ENCODE assay signal across 8 cellular contexts in the genomic region with DNA sequence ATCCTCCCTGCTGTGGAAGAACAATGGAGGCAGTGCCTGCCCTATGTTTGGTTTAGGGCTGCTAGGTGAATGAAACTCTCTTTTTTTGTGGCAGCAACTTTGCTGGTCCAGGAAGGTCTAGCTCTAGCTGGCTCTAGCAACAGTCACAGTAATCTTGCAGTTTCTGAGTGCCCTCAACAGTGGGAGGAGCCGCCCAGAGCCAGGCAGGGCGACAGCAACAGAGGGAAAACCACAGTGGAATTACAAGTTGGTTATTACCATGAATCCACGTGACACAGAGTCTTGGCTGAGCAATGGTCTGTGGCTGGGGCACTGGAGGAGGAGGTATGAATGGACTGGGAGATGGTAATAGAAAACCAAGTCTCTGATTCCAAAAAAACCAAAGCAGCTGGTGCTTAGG. TPM values are rescaled to one million over a fixed set of nuclear protein-coding genes. Genes with fewer than 3 reads are reported as not detected.
DNase-seq lines count a peak whose midpoint lies in the region; ATAC-seq and TF ChIP-seq lines count a peak whose summit lies in the region.

No MANE protein-coding gene starts in this region.

- H3K4me2 ChIP-seq in SK-N-SH, result peak overlapping the region; percentile 36

- H4K20me1 ChIP-seq in SK-N-SH (ENCODE audit: insufficient read depth), result peaks cover 47% of the 10 kb centered on the region

- peaks cover 11% of the 10 kb centered on the region for H3K27me3 Mint-ChIP-seq in endothelial cell (ENCODE audit: unreplicated experiment)
- no peaks in the 10 kb centered on the region for H3K27me3 Mint-ChIP-seq in naive B cell

- TF ChIP-seq CTCF in SK-N-SH (IDR thresholded peaks at IDR 0.05) (no peak), endothelial cell (IDR thresholded peaks at IDR 0.05; ENCODE audit: unreplicated experiment) (no peak)

- H3K4me1 ChIP-seq in SK-N-SH (ENCODE audit: control insufficient read depth in 1 of 2, insufficient read depth in 2 of 2, low read depth in 1 of 2, low read length in 1 of 2), result peaks cover 17 to 29% of the 10 kb centered on the region in 2 experiments; a peak in 3 of 4 replicates

- peaks cover 6% of the 10 kb centered on the region for H3F3A ChIP-seq in SK-N-SH (replicated peaks; ENCODE audit: insufficient read depth)

- no peak overlapping the region for H2AFZ ChIP-seq in SK-N-SH (ENCODE audit: low read depth)

- in situ Hi-C loops in G401 (cut with HindIII; ENCODE audit: low sequenced_read_pairs), result no loop called here

- no peak overlapping the region for H3K4me3 ChIP-seq in SK-N-SH (ENCODE audit: low read depth in 2 of 2, low read length in 1 of 2)

- no peak for TF ChIP-seq RAD21 in SK-N-SH (IDR thresholded peaks at IDR 0.05; ENCODE audit: low read length)

- H3K27ac Mint-ChIP-seq in endothelial cell (ENCODE audit: unreplicated experiment) (peak overlapping the region; percentile 79), naive B cell (peak overlapping the region; percentile 74 to 99 (median 94))

- H3K4me3 Mint-ChIP-seq in endothelial cell (ENCODE audit: unreplicated experiment), result peak overlapping the region; percentile 51
- H3K4me3 Mint-ChIP-seq in naive B cell, result peak overlapping the region; percentile 59 to 93 (median 76)

- H3K79me2 ChIP-seq in SK-N-SH (ENCODE audit: insufficient read depth), result peaks cover 83% of the 10 kb centered on the region

- peaks cover 27 to 40% of the 10 kb centered on the region in 2 experiments for H3K36me3 ChIP-seq in SK-N-SH (replicated peaks in 1 of 2; ENCODE audit: control insufficient read depth in 1 of 2, insufficient read depth in 2 of 2, low read length in 1 of 2)

- H3K27ac ChIP-seq in SK-N-SH (ENCODE audit: low read depth in 2 of 2, low read length in 1 of 2), result peak overlapping the region in 1 of 2 experiments; percentile 25; a peak in 3 of 4 replicates

- no peaks in the 10 kb centered on the region for H3K9me2 ChIP-seq in SK-N-SH

- POLR2A ChIA-PET in SK-N-SH (lab: Yijun Ruan, JAX), result interaction anchor here (0.5 kb wide), 1 partner anchor 13 kb away, joined by 3 read pairs; no protein-coding TSS in a partner anchor

- H3K36me3 Mint-ChIP-seq in endothelial cell (ENCODE audit: low read depth, unreplicated experiment), result peaks cover 31% of the 10 kb centered on the region
- H3K36me3 Mint-ChIP-seq in naive B cell, result peaks cover 0 to 5% of the 10 kb centered on the region in 2 donors

- H3K4me1 Mint-ChIP-seq in endothelial cell (ENCODE audit: unreplicated experiment), result peaks cover 66% of the 10 kb centered on the region
- H3K4me1 Mint-ChIP-seq in naive B cell, result peaks cover 55 to 76% (median 61%) of the 10 kb centered on the region in 3 donors

- no peak for TF ChIP-seq EP300 in SK-N-SH (IDR thresholded peaks at IDR 0.05; ENCODE audit: borderline replicate concordance in 1 of 2, low read depth in 1 of 2, low read length in 1 of 2)

- H3K9me3 ChIP-seq in SK-N-SH, result no peaks in the 10 kb centered on the region

- no peaks in the 10 kb centered on the region for H3K27me3 ChIP-seq in SK-N-SH (ENCODE audit: insufficient read depth)

- peak; percentile 88 for DNase-seq in ELR (ENCODE audit: low read depth)
- no peak for DNase-seq in SK-N-SH
- DNase-seq in endothelial cell (ENCODE audit: low spot score), result no peak
- no peak for DNase-seq in naive B cell
- no peak for DNase-seq in G401 (ENCODE audit: low spot score)
- no peak for DNase-seq in RKO (ENCODE audit: low spot score)

- ATAC-seq in HG03342 (IDR thresholded peaks at IDR 0.05; ENCODE audit: unreplicated experiment) (peak; percentile 22), naive B cell (ENCODE audit: low read depth in 2 of 2) (peak; percentile 36 to 43), GM19395 (IDR thresholded peaks at IDR 0.05; ENCODE audit: unreplicated experiment) (no peak)

- 74% methylated on average over 3 of the region's 3 CpGs for WGBS in SK-N-SH (ENCODE audit: low lambda C conversion rate)

- CTCF ChIA-PET in SK-N-SH (lab: Yijun Ruan, JAX), result interaction anchor here (1.2 to 2.9 kb wide), 5 partner anchors 13 to 273 kb away, joined by 4 to 13 read pairs (median 6); a partner anchor contains a TSS

- H3K9ac ChIP-seq in SK-N-SH, result no peak overlapping the region

- no peaks in the 10 kb centered on the region for H3K9me3 Mint-ChIP-seq in endothelial cell (ENCODE audit: unreplicated experiment)
- H3K9me3 Mint-ChIP-seq in naive B cell, result no peaks in the 10 kb centered on the region

TF ChIP-seq in SK-N-SH, 30 proteins besides CTCF, POLR2A, EP300 and RAD21:
- TF ChIP-seq EZH2phosphoT487 (IDR thresholded peaks at IDR 0.05; ENCODE audit: borderline replicate concordance, low read depth), result no peak
- TF ChIP-seq, protein P1, sequence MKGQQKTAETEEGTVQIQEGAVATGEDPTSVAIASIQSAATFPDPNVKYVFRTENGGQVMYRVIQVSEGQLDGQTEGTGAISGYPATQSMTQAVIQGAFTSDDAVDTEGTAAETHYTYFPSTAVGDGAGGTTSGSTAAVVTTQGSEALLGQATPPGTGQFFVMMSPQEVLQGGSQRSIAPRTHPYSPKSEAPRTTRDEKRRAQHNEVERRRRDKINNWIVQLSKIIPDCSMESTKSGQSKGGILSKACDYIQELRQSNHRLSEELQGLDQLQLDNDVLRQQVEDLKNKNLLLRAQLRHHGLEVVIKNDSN (IDR thresholded peaks at IDR 0.05; ENCODE audit: borderline replicate concordance, low read depth), result peak; percentile 54; the same call in 1 of the 2 replicates

RNA-seq across cellular contexts. Expression of a gene that starts 10.3 kb away (rescaled TPM):
- polyA plus RNA-seq in SK-N-SH (2012; rRNA removed), result 0.03 and 0.05 TPM in 2 replicates
- 0.01 TPM in 2 replicates for polyA plus RNA-seq in SK-N-SH (2012; cell fraction: cytosol; rRNA removed)
- polyA plus RNA-seq in SK-N-SH (2012; cell fraction: nucleus; rRNA removed), result 0.21 and 0.50 TPM in 2 replicates
- not detected for total RNA-seq in endothelial cell (ENCODE audit: unreplicated experiment)
- polyA plus RNA-seq in naive B cell (ENCODE audit: low read depth in 6 of 6), result under 1 TPM in 4 of 6 donors, not detected in 2; 0.17 to 0.37 (median 0.25) TPM
- not detected in 2 replicates for total RNA-seq in G401 (2014; rRNA removed; shearing (Covaris generic))

RNA-seq across cellular contexts. Expression of a gene that starts 11.8 kb away (rescaled TPM):
- polyA plus RNA-seq in SK-N-SH (2012; rRNA removed), result 45.1 and 58.6 TPM in 2 replicates
- polyA plus RNA-seq in SK-N-SH (2012; cell fraction: cytosol; rRNA removed), result 10.6 and 15.2 TPM in 2 replicates
- polyA plus RNA-seq in SK-N-SH (2012; cell fraction: nucleus; rRNA removed), result 429 and 445 TPM in 2 replicates
- 22.8 TPM for total RNA-seq in endothelial cell (ENCODE audit: unreplicated experiment)
- polyA plus RNA-seq in naive B cell (ENCODE audit: low read depth in 6 of 6), result 10 to 100 TPM in 4 of 6 donors, 1 to 10 TPM in 2; 5.0 to 13.5 (median 10.1) TPM
- total RNA-seq in G401 (2014; rRNA removed; shearing (Covaris generic)), result 26.3 and 28.6 TPM in 2 replicates

RNA-seq across cellular contexts. Expression of a gene that starts 20.4 kb away (rescaled TPM):
- polyA plus RNA-seq in SK-N-SH (2012; rRNA removed) (1.2 and 1.6 TPM in 2 replicates), naive B cell (ENCODE audit: low read depth in 6 of 6) (10 to 100 TPM in 5 of 6 donors, 1 to 10 TPM in 1; 9.4 to 22.3 (median 13.4) TPM)
- 0.48 and 0.62 TPM in 2 replicates for polyA plus RNA-seq in SK-N-SH (2012; cell fraction: cytosol; rRNA removed)
- polyA plus RNA-seq in SK-N-SH (2012; cell fraction: nucleus; rRNA removed), result 2.9 and 3.0 TPM in 2 replicates
- 0.41 TPM for total RNA-seq in endothelial cell (ENCODE audit: unreplicated experiment)
- 2.4 and 6.5 TPM in 2 replicates for total RNA-seq in G401 (2014; rRNA removed; shearing (Covaris generic))

RNA-seq across cellular contexts. Expression of a gene that starts 21.8 kb away (rescaled TPM):
- polyA plus RNA-seq in SK-N-SH (2012; rRNA removed) (257 and 285 TPM in 2 replicates), naive B cell (ENCODE audit: low read depth in 6 of 6) (100 to 1,000 TPM in 3 of 6 donors, 10 to 100 TPM in 3; 72.4 to 137 (median 94.4) TPM)
- polyA plus RNA-seq in SK-N-SH (2012; cell fraction: cytosol; rRNA removed), result 161 and 219 TPM in 2 replicates
- 102 and 144 TPM in 2 replicates for polyA plus RNA-seq in SK-N-SH (2012; cell fraction: nucleus; rRNA removed)
- 144 TPM for total RNA-seq in endothelial cell (ENCODE audit: unreplicated experiment)
- 130 and 145 TPM in 2 replicates for total RNA-seq in G401 (2014; rRNA removed; shearing (Covaris generic))

RNA-seq across cellular contexts. Expression of a gene that starts 34.7 kb away (rescaled TPM):
- polyA plus RNA-seq in SK-N-SH (2012; rRNA removed) (0.05 and 0.13 TPM in 2 replicates), naive B cell (ENCODE audit: low read depth in 6 of 6) (under 1 TPM in 1 of 6 donors, not detected in 5; 0.21 TPM)
- 0.05 and 0.09 TPM in 2 replicates for polyA plus RNA-seq in SK-N-SH (2012; cell fraction: cytosol; rRNA removed)
- 0.06 and 0.27 TPM in 2 replicates for polyA plus RNA-seq in SK-N-SH (2012; cell fraction: nucleus; rRNA removed)
- total RNA-seq in endothelial cell (ENCODE audit: unreplicated experiment), result 1.3 TPM
- total RNA-seq in G401 (2014; rRNA removed; shearing (Covaris generic)), result 1.8 and 1.9 TPM in 2 replicates
